ENCODE assay signal across 1 cellular context in the genomic region with DNA sequence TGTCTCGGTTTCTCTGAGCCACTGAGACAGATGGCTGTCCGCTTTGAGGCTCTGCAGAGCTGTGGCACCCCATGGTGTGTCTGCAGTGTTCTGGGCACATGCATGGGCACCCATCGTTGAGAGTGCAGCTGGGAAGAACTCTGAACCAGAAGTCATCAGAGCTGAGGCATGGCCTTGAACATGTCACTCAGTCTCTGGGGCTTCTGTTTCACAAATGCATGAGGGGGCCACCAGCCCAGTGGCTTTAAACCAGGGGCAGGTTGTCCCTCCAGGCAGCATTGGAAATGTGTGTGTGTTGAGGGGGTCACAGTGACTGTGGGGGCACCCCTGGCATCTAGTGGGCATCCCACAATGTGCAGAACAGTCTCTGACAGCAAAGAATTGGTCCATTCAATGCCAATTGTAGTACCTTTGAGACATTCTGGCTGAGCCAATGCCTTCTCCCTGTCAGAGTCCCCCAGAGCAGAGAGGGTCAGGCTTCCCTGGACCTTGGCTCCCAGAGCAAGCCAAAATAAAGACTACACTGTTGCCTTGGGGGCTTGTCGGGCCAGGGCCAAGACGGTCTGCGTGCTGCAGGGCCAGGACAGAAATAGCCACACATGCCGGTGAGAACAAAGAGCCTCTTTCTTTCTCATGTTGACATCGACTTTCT.
TF ChIP-seq lines count a peak whose summit lies in the region.

No MANE protein-coding gene starts in this region.

TF ChIP-seq in HepG2, 621 proteins besides CTCF, POLR2A, EP300 and RAD21 (continued from another document and continues in another):
- TF ChIP-seq, protein P1, sequence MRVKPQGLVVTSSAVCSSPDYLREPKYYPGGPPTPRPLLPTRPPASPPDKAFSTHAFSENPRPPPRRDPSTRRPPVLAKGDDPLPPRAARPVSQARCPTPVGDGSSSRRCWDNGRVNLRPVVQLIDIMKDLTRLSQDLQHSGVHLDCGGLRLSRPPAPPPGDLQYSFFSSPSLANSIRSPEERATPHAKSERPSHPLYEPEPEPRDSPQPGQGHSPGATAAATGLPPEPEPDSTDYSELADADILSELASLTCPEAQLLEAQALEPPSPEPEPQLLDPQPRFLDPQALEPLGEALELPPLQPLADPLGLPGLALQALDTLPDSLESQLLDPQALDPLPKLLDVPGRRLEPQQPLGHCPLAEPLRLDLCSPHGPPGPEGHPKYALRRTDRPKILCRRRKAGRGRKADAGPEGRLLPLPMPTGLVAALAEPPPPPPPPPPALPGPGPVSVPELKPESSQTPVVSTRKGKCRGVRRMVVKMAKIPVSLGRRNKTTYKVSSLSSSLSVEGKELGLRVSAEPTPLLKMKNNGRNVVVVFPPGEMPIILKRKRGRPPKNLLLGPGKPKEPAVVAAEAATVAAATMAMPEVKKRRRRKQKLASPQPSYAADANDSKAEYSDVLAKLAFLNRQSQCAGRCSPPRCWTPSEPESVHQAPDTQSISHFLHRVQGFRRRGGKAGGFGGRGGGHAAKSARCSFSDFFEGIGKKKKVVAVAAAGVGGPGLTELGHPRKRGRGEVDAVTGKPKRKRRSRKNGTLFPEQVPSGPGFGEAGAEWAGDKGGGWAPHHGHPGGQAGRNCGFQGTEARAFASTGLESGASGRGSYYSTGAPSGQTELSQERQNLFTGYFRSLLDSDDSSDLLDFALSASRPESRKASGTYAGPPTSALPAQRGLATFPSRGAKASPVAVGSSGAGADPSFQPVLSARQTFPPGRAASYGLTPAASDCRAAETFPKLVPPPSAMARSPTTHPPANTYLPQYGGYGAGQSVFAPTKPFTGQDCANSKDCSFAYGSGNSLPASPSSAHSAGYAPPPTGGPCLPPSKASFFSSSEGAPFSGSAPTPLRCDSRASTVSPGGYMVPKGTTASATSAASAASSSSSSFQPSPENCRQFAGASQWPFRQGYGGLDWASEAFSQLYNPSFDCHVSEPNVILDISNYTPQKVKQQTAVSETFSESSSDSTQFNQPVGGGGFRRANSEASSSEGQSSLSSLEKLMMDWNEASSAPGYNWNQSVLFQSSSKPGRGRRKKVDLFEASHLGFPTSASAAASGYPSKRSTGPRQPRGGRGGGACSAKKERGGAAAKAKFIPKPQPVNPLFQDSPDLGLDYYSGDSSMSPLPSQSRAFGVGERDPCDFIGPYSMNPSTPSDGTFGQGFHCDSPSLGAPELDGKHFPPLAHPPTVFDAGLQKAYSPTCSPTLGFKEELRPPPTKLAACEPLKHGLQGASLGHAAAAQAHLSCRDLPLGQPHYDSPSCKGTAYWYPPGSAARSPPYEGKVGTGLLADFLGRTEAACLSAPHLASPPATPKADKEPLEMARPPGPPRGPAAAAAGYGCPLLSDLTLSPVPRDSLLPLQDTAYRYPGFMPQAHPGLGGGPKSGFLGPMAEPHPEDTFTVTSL (CRISPR knock-in tag; IDR thresholded peaks at IDR 0.05; ENCODE audit: borderline replicate concordance), result no peak
- no peak for TF ChIP-seq SATB2 (CRISPR knock-in tag; IDR thresholded peaks at IDR 0.05)
- TF ChIP-seq ZNF121 (CRISPR knock-in tag; IDR thresholded peaks at IDR 0.05), result no peak
- TF ChIP-seq MAFG (CRISPR knock-in tag; IDR thresholded peaks at IDR 0.05), result no peak
- TF ChIP-seq ZNF234 (CRISPR knock-in tag; conservative IDR thresholded peaks at IDR 0.05), result no peak
- TF ChIP-seq, protein P2, sequence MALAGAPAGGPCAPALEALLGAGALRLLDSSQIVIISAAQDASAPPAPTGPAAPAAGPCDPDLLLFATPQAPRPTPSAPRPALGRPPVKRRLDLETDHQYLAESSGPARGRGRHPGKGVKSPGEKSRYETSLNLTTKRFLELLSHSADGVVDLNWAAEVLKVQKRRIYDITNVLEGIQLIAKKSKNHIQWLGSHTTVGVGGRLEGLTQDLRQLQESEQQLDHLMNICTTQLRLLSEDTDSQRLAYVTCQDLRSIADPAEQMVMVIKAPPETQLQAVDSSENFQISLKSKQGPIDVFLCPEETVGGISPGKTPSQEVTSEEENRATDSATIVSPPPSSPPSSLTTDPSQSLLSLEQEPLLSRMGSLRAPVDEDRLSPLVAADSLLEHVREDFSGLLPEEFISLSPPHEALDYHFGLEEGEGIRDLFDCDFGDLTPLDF (CRISPR knock-in tag; IDR thresholded peaks at IDR 0.05), result no peak
- no peak for TF ChIP-seq CENPX (CRISPR knock-in tag; IDR thresholded peaks at IDR 0.05)
- no peak for TF ChIP-seq DNMT3B (CRISPR knock-in tag; conservative IDR thresholded peaks at IDR 0.05)
- TF ChIP-seq ZNF674 (CRISPR knock-in tag; IDR thresholded peaks at IDR 0.05; ENCODE audit: low read depth), result no peak
- TF ChIP-seq ZNF34 (CRISPR knock-in tag; IDR thresholded peaks at IDR 0.05; ENCODE audit: borderline replicate concordance), result no peak
- TF ChIP-seq ZNF7 (CRISPR knock-in tag; IDR thresholded peaks at IDR 0.05), result no peak
- TF ChIP-seq ZZZ3 (CRISPR knock-in tag; IDR thresholded peaks at IDR 0.05; ENCODE audit: borderline replicate concordance), result no peak
- TF ChIP-seq ZNF441 (CRISPR knock-in tag; IDR thresholded peaks at IDR 0.05; ENCODE audit: borderline replicate concordance), result no peak
- no peak for TF ChIP-seq CHD4 (IDR thresholded peaks at IDR 0.05; ENCODE audit: borderline replicate concordance, low read length)
- TF ChIP-seq SETDB1 (CRISPR knock-in tag; IDR thresholded peaks at IDR 0.05; ENCODE audit: borderline replicate concordance), result no peak
- TF ChIP-seq, protein P3, sequence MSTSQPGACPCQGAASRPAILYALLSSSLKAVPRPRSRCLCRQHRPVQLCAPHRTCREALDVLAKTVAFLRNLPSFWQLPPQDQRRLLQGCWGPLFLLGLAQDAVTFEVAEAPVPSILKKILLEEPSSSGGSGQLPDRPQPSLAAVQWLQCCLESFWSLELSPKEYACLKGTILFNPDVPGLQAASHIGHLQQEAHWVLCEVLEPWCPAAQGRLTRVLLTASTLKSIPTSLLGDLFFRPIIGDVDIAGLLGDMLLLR (CRISPR knock-in tag; IDR thresholded peaks at IDR 0.05), result peak; percentile 48; the same call in 1 of the 2 replicates
- TF ChIP-seq, protein P4, sequence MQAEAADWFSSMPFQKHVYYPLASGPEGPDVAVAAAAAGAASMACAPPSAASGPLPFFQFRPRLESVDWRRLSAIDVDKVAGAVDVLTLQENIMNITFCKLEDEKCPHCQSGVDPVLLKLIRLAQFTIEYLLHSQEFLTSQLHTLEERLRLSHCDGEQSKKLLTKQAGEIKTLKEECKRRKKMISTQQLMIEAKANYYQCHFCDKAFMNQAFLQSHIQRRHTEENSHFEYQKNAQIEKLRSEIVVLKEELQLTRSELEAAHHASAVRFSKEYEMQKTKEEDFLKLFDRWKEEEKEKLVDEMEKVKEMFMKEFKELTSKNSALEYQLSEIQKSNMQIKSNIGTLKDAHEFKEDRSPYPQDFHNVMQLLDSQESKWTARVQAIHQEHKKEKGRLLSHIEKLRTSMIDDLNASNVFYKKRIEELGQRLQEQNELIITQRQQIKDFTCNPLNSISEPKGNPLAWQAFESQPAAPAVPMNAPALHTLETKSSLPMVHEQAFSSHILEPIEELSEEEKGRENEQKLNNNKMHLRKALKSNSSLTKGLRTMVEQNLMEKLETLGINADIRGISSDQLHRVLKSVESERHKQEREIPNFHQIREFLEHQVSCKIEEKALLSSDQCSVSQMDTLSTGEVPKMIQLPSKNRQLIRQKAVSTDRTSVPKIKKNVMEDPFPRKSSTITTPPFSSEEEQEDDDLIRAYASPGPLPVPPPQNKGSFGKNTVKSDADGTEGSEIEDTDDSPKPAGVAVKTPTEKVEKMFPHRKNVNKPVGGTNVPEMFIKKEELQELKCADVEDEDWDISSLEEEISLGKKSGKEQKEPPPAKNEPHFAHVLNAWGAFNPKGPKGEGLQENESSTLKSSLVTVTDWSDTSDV (CRISPR knock-in tag; IDR thresholded peaks at IDR 0.05), result no peak
- TF ChIP-seq SUZ12 (IDR thresholded peaks at IDR 0.05; ENCODE audit: low read depth, low read length), result no peak
- TF ChIP-seq AGO2 (optimal IDR thresholded peaks at IDR 0.05; ENCODE audit: low read depth, low read length), result no peak
- no peak for TF ChIP-seq FOXK2 (IDR thresholded peaks at IDR 0.05)
- TF ChIP-seq, protein P5, sequence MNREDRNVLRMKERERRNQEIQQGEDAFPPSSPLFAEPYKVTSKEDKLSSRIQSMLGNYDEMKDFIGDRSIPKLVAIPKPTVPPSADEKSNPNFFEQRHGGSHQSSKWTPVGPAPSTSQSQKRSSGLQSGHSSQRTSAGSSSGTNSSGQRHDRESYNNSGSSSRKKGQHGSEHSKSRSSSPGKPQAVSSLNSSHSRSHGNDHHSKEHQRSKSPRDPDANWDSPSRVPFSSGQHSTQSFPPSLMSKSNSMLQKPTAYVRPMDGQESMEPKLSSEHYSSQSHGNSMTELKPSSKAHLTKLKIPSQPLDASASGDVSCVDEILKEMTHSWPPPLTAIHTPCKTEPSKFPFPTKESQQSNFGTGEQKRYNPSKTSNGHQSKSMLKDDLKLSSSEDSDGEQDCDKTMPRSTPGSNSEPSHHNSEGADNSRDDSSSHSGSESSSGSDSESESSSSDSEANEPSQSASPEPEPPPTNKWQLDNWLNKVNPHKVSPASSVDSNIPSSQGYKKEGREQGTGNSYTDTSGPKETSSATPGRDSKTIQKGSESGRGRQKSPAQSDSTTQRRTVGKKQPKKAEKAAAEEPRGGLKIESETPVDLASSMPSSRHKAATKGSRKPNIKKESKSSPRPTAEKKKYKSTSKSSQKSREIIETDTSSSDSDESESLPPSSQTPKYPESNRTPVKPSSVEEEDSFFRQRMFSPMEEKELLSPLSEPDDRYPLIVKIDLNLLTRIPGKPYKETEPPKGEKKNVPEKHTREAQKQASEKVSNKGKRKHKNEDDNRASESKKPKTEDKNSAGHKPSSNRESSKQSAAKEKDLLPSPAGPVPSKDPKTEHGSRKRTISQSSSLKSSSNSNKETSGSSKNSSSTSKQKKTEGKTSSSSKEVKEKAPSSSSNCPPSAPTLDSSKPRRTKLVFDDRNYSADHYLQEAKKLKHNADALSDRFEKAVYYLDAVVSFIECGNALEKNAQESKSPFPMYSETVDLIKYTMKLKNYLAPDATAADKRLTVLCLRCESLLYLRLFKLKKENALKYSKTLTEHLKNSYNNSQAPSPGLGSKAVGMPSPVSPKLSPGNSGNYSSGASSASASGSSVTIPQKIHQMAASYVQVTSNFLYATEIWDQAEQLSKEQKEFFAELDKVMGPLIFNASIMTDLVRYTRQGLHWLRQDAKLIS (CRISPR knock-in tag; IDR thresholded peaks at IDR 0.05), result 0 out of 2 replicates have a peak, but pooled peaks have one; percentile 18
- TF ChIP-seq, protein P6, sequence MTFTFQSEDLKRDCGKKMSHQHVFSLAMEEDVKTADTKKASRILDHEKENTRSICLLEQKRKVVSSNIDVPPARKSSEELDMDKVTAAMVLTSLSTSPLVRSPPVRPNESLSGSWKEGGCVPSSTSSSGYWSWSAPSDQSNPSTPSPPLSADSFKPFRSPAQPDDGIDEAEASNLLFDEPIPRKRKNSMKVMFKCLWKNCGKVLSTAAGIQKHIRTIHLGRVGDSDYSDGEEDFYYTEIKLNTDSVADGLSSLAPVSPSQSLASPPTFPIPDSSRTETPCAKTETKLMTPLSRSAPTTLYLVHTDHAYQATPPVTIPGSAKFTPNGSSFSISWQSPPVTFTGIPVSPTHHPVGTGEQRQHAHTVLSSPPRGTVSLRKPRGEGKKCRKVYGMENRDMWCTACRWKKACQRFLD (CRISPR knock-in tag; IDR thresholded peaks at IDR 0.05; ENCODE audit: borderline replicate concordance), result no peak
- TF ChIP-seq HMG20A (CRISPR knock-in tag; IDR thresholded peaks at IDR 0.05; ENCODE audit: borderline replicate concordance), result peak; percentile 63; the same call in 1 of the 2 replicates
- peak; percentile 57; the same call in 1 of the 2 replicates for TF ChIP-seq HNF4A (CRISPR knock-in tag; IDR thresholded peaks at IDR 0.05)
- peak; percentile 40; the same call in 1 of the 2 replicates for TF ChIP-seq SMAD3 (CRISPR knock-in tag; IDR thresholded peaks at IDR 0.05)
- TF ChIP-seq MED8 (CRISPR knock-in tag; IDR thresholded peaks at IDR 0.05; ENCODE audit: insufficient replicate concordance), result peak; percentile 80
- TF ChIP-seq ZNF451 (CRISPR knock-in tag; IDR thresholded peaks at IDR 0.05), result no peak
- no peak for TF ChIP-seq ZNF326 (CRISPR knock-in tag; IDR thresholded peaks at IDR 0.05; ENCODE audit: borderline replicate concordance)
- TF ChIP-seq ZMYM4 (CRISPR knock-in tag; IDR thresholded peaks at IDR 0.05), result peak; percentile 66
- TF ChIP-seq, protein P7, sequence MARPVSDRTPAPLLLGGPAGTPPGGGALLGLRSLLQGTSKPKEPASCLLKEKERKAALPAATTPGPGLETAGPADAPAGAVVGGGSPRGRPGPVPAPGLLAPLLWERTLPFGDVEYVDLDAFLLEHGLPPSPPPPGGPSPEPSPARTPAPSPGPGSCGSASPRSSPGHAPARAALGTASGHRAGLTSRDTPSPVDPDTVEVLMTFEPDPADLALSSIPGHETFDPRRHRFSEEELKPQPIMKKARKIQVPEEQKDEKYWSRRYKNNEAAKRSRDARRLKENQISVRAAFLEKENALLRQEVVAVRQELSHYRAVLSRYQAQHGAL (CRISPR knock-in tag; IDR thresholded peaks at IDR 0.05; ENCODE audit: not compliant biosample characterization), result no peak
- peak; percentile 80 for TF ChIP-seq FOXC1 (CRISPR knock-in tag; IDR thresholded peaks at IDR 0.05; ENCODE audit: borderline replicate concordance)
- TF ChIP-seq ZSCAN12 (CRISPR knock-in tag; IDR thresholded peaks at IDR 0.05), result no peak
- TF ChIP-seq ZNF550 (CRISPR knock-in tag; IDR thresholded peaks at IDR 0.05; ENCODE audit: borderline replicate concordance), result no peak
- TF ChIP-seq ADNP (CRISPR knock-in tag; IDR thresholded peaks at IDR 0.05), result no peak
- no peak for TF ChIP-seq NAIF1 (CRISPR knock-in tag; IDR thresholded peaks at IDR 0.05; ENCODE audit: borderline replicate concordance)
- no peak for TF ChIP-seq NFIC (IDR thresholded peaks at IDR 0.05; ENCODE audit: low read length)
- TF ChIP-seq ZNF136 (CRISPR knock-in tag; IDR thresholded peaks at IDR 0.05; ENCODE audit: low read depth), result no peak
- no peak for TF ChIP-seq ZKSCAN5 (CRISPR knock-in tag; IDR thresholded peaks at IDR 0.05)
